In the genomic region with DNA sequence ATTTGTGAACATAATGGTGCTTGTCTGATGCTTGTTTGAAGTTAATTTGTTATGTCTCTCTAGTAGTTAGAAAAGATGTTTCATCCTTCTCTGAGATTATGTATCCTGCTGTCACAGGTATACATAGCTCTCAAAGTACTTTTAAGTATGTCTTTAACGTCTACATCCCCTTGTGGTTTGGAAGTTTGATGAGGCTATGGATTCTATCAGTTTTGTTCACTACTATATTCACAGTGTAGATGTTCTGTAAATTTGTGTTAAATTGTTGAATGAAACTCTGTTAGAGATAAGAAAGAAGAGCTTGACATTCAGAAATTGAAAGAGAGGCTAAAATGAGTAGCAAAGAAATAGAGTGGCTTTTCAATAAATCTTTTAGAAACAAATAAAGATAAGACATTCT, we compare ENCODE assay signal across 30 cellular contexts.
"Had no signal": no experiment of that assay in that cellular context is flagged by ENCODE, and none has a peak within 500 bp of the region (broad histone marks: within the 10 kb centered on the region; RNA-seq: fewer than 3 reads in every experiment).

No MANE protein-coding gene starts in this region.

- H2AFZ ChIP-seq: hepatocyte had no signal

- H3K9me3 Mint-ChIP-seq: dendritic cell treated with granulocyte-macrophage colony-stimulating factor and Interleukin-4, amounts not matched to agents 40 ng/mL and 50 ng/mL, for 4 days; effector memory CD8-positive, alpha-beta T cell; endodermal cell had no signal

- H3K27ac Mint-ChIP-seq: dendritic cell treated with granulocyte-macrophage colony-stimulating factor and Interleukin-4, amounts not matched to agents 40 ng/mL and 50 ng/mL, for 4 days; effector memory CD8-positive, alpha-beta T cell; endodermal cell had no signal

- H3K4me2 ChIP-seq: hepatocyte had no signal

- H3K36me3 ChIP-seq: colonic mucosa, esophagus muscularis mucosa, esophagus squamous epithelium, gastrocnemius medialis, gastroesophageal sphincter, heart left ventricle, heart right ventricle had no signal

- H3K4me1 Mint-ChIP-seq: endodermal cell had no signal

- H3K27ac ChIP-seq: colonic mucosa, coronary artery, dorsolateral prefrontal cortex, epithelial cell of prostate, esophagus muscularis mucosa, esophagus squamous epithelium, foreskin keratinocyte, gastrocnemius medialis, gastroesophageal sphincter, heart left ventricle, heart right ventricle, hepatocyte had no signal

- ATAC-seq: effector memory CD8-positive, alpha-beta T cell; esophagus mucosa; foreskin keratinocyte; gastrocnemius medialis; gastroesophageal sphincter; heart left ventricle; heart right ventricle had no signal

- FAIRE-seq: colon, endometrium, endothelial cell of umbilical vein, frontal cortex had no signal

- DNase-seq: colonic mucosa; cortex of kidney; dermis blood vessel endothelial cell; dorsolateral prefrontal cortex; effector CD4-positive, alpha-beta T cell; effector CD8-positive, alpha-beta T cell; effector memory CD4-positive, alpha-beta T cell; effector memory CD8-positive, alpha-beta T cell; endodermal cell; erythroblast; esophagus squamous epithelium; foreskin fibroblast; foreskin keratinocyte; foreskin melanocyte; gastrocnemius medialis; glutamatergic neuron; head of caudate nucleus; heart left ventricle; heart right ventricle had no signal

- H3K4me3 ChIP-seq: colonic mucosa, coronary artery, dorsolateral prefrontal cortex, esophagus muscularis mucosa, esophagus squamous epithelium, gastrocnemius medialis, gastroesophageal sphincter, heart left ventricle, heart right ventricle, hepatocyte had no signal

- H3K4me3 Mint-ChIP-seq: dendritic cell treated with granulocyte-macrophage colony-stimulating factor and Interleukin-4, amounts not matched to agents 40 ng/mL and 50 ng/mL, for 4 days; effector memory CD8-positive, alpha-beta T cell; endodermal cell had no signal

- H3K9me3 ChIP-seq: colonic mucosa, esophagus muscularis mucosa, esophagus squamous epithelium, gastrocnemius medialis, gastroesophageal sphincter, heart left ventricle, heart right ventricle had no signal

- H3K27me3 Mint-ChIP-seq: dendritic cell treated with granulocyte-macrophage colony-stimulating factor and Interleukin-4, amounts not matched to agents 40 ng/mL and 50 ng/mL, for 4 days; effector memory CD8-positive, alpha-beta T cell had no signal

- H3K27me3 ChIP-seq: colonic mucosa, esophagus muscularis mucosa, esophagus squamous epithelium, foreskin keratinocyte, gastrocnemius medialis, gastroesophageal sphincter, heart left ventricle, heart right ventricle, hepatocyte had no signal

- H3K4me1 ChIP-seq: colonic mucosa, esophagus muscularis mucosa, esophagus squamous epithelium, foreskin keratinocyte, gastrocnemius medialis, gastroesophageal sphincter, heart left ventricle, heart right ventricle had no signal

- H3K79me2 ChIP-seq: hepatocyte had no signal
